In the genomic region with DNA sequence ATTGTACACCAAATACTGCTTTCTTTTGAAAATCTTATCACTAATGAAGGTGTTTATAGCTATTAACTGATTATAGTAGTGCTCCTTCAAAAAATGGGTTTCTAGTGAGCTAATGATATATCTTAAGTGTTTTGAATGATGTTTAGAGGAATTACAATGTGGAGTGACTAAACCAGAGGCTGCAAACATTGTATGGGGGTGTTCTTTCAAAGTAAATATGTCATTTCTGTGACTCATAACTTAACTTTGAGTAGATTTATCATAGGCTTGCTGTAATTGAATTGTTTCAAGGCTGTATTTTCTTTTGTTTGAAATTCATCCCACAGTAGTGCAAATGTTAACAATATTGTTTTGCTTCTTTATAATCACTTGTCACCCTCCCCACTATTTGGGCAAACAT, we compare ENCODE assay signal across 16 cellular contexts.
DNase-seq lines count a peak whose midpoint lies in the region; ATAC-seq, FAIRE-seq and TF ChIP-seq lines count a peak whose summit lies in the region.
"Had no signal": no experiment of that assay in that cellular context is flagged by ENCODE, and none has a peak within 500 bp of the region (broad histone marks: within the 10 kb centered on the region; RNA-seq: fewer than 3 reads in every experiment).

No MANE protein-coding gene starts in this region.

- H3K27me3 Mint-ChIP-seq in astrocyte (ENCODE audit: low read depth, unreplicated experiment) (no peaks in the 10 kb centered on the region), chondrocyte (ENCODE audit: low read depth) (no peaks in the 10 kb centered on the region)
- H3K27me3 Mint-ChIP-seq: CD4-positive, alpha-beta memory T cell had no signal

- DNase-seq in LHCN-M2 (ENCODE audit: low read depth) (peak; percentile 49), astrocyte (ENCODE audit: low read depth) (no peak), foreskin keratinocyte (no peak), colonic mucosa (no peak), chondrocyte (ENCODE audit: low spot score) (no peak)
- DNase-seq: BE2C; CD4-positive, alpha-beta memory T cell; DND-41; GDM1 had no signal

- no peak overlapping the region for H3K27ac ChIP-seq in astrocyte (ENCODE audit: low read depth, low read length)
- H3K27ac ChIP-seq in foreskin keratinocyte: no peak overlapping the region
- H3K27ac ChIP-seq in colonic mucosa: no peak overlapping the region
- H3K27ac ChIP-seq: C4-2B, HL-60 had no signal

- no peaks in the 10 kb centered on the region for H3K36me3 ChIP-seq in astrocyte (ENCODE audit: insufficient read depth, low read length)
- H3K36me3 ChIP-seq in colonic mucosa: no peaks in the 10 kb centered on the region
- H3K36me3 ChIP-seq: BE2C had no signal

- H3K9me3 Mint-ChIP-seq in astrocyte (ENCODE audit: unreplicated experiment) (no peaks in the 10 kb centered on the region), chondrocyte (ENCODE audit: low read depth) (no peaks in the 10 kb centered on the region)
- H3K9me3 Mint-ChIP-seq: CD4-positive, alpha-beta memory T cell had no signal

- no peak overlapping the region for H3K4me2 ChIP-seq in astrocyte (ENCODE audit: low read length)

- no peak overlapping the region for H3K4me3 Mint-ChIP-seq in astrocyte (ENCODE audit: unreplicated experiment)
- no peak overlapping the region for H3K4me3 Mint-ChIP-seq in chondrocyte (ENCODE audit: unreplicated experiment)
- H3K4me3 Mint-ChIP-seq: CD4-positive, alpha-beta memory T cell had no signal

- TF ChIP-seq POLR2A in GM18505 (IDR thresholded peaks at IDR 0.05; ENCODE audit: borderline replicate concordance, extremely low read depth, insufficient read depth, insufficient read length): no peak

- no peak overlapping the region for H2AFZ ChIP-seq in astrocyte (ENCODE audit: low read depth, low read length)

- H3K27me3 ChIP-seq in astrocyte (ENCODE audit: insufficient read depth, low read length) (no peaks in the 10 kb centered on the region), foreskin keratinocyte (no peaks in the 10 kb centered on the region), colonic mucosa (no peaks in the 10 kb centered on the region)
- H3K27me3 ChIP-seq: BE2C had no signal

- FAIRE-seq in astrocyte (lab: Jason Lieb, UNC): peak; percentile 43
- FAIRE-seq: A204.1, GM12892 had no signal

- no peak overlapping the region for H3K9ac ChIP-seq in astrocyte (ENCODE audit: low read length)
- H3K9ac ChIP-seq in colonic mucosa (ENCODE audit: low read depth in 2 of 2, low read length in 2 of 2): no peak overlapping the region

- H3K4me3 ChIP-seq in astrocyte (ENCODE audit: insufficient read depth, low read depth, low read length): no peak overlapping the region
- H3K4me3 ChIP-seq in colonic mucosa: no peak overlapping the region

- H3K9me3 ChIP-seq in astrocyte (ENCODE audit: insufficient read depth, low read depth, low read length): no peaks in the 10 kb centered on the region
- H3K9me3 ChIP-seq in colonic mucosa: no peaks in the 10 kb centered on the region
- H3K9me3 ChIP-seq: BE2C had no signal

- H3K36me3 Mint-ChIP-seq in astrocyte (ENCODE audit: low read depth, unreplicated experiment) (no peaks in the 10 kb centered on the region), chondrocyte (ENCODE audit: low read depth) (no peaks in the 10 kb centered on the region)
- H3K36me3 Mint-ChIP-seq: CD4-positive, alpha-beta memory T cell had no signal

- H3K4me1 Mint-ChIP-seq in astrocyte (ENCODE audit: low read depth, unreplicated experiment) (peaks cover 2% of the 10 kb centered on the region), chondrocyte (ENCODE audit: low read depth) (no peaks in the 10 kb centered on the region)
- H3K4me1 Mint-ChIP-seq: CD4-positive, alpha-beta memory T cell had no signal

- intact Hi-C loops in colonic mucosa (cut with DNase I): no loop called here

- no peaks in the 10 kb centered on the region for H3K79me2 ChIP-seq in astrocyte (ENCODE audit: insufficient read depth, low read length)

- peak; percentile 47 for ATAC-seq in foreskin keratinocyte
- ATAC-seq in GM21529 (IDR thresholded peaks at IDR 0.05; ENCODE audit: unreplicated experiment): no peak
- no peak for ATAC-seq in GM18505 (IDR thresholded peaks at IDR 0.05; ENCODE audit: unreplicated experiment)
- ATAC-seq: HCT116 had no signal

- no peaks in the 10 kb centered on the region for H3K4me1 ChIP-seq in astrocyte (ENCODE audit: insufficient read depth, low read length)
- H3K4me1 ChIP-seq in foreskin keratinocyte: no peaks in the 10 kb centered on the region
- no peaks in the 10 kb centered on the region for H3K4me1 ChIP-seq in colonic mucosa
- H3K4me1 ChIP-seq: BE2C had no signal

- H4K20me1 ChIP-seq in astrocyte (ENCODE audit: insufficient read depth, low read length): no peaks in the 10 kb centered on the region

- TF ChIP-seq CTCF in astrocyte (IDR thresholded peaks at IDR 0.05; ENCODE audit: insufficient read depth, low read depth, low read length) (no peak), foreskin keratinocyte (conservative IDR thresholded peaks at IDR 0.05) (no peak), colonic mucosa (IDR thresholded peaks at IDR 0.05) (no peak), chondrocyte (IDR thresholded peaks at IDR 0.05) (no peak)

- H3K27ac Mint-ChIP-seq in astrocyte (ENCODE audit: unreplicated experiment) (no peak overlapping the region), chondrocyte (ENCODE audit: unreplicated experiment) (no peak overlapping the region)
- H3K27ac Mint-ChIP-seq: CD4-positive, alpha-beta memory T cell had no signal
